ENCODE assay signal across 25 cellular contexts in the genomic region with DNA sequence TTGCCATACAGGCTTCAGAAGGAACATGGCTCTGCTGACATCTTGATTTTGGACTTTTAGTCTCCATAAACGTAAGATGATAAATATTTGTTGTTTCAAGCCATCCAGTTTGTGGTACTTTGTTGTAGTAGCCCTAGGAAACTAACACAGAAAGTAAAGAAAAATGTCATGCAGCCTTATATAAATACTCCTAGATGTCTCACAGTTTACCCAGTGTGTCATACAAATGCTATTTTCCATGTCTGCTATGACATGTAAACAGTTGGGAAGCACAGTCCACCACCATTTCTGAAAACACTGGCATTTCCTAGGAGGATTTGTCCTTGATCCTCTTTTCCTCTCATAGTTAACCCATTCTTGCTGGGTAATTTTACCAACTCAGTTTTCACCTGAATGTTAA. TPM values are rescaled to one million over a fixed set of nuclear protein-coding genes. Genes with fewer than 3 reads are reported as not detected.
A peak's percentile ranks its signal among the peaks of the same experiment; 100 is the strongest.
DNase-seq lines count a peak whose midpoint lies in the region; ATAC-seq, FAIRE-seq and TF ChIP-seq lines count a peak whose summit lies in the region.
"Had no signal": no experiment of that assay in that cellular context is flagged by ENCODE, and none has a peak within 500 bp of the region (broad histone marks: within the 10 kb centered on the region; RNA-seq: fewer than 3 reads in every experiment).

No MANE protein-coding gene starts in this region.

- no peaks in the 10 kb centered on the region for H3K4me1 ChIP-seq in HepG2 (ENCODE audit: insufficient read depth, low read length)
- H3K4me1 ChIP-seq in right lobe of liver: no peaks in the 10 kb centered on the region
- H3K4me1 ChIP-seq in adipocyte (ENCODE audit: control insufficient read depth, insufficient read depth, low read length): peaks cover 16% of the 10 kb centered on the region
- peaks cover 20% of the 10 kb centered on the region for H3K4me1 ChIP-seq in hepatocyte (ENCODE audit: insufficient read depth)

- TF ChIP-seq RAD21 in HepG2 (CRISPR knock-in tag; IDR thresholded peaks at IDR 0.05): no peak

- FAIRE-seq in HepG2 (lab: Jason Lieb, UNC): no peak
- FAIRE-seq in HTR-8/SVneo (lab: Jason Lieb, UNC): no peak
- FAIRE-seq: GM12891, RCC 7860 had no signal

- in situ Hi-C loops in HepG2 (cut with HindIII; ENCODE audit: extremely low pct_ligation_motif_present, low pct_unique_long_range_greater_than_20kb): no loop called here

- TF ChIP-seq CTCF in HepG2 (CRISPR knock-in tag; IDR thresholded peaks at IDR 0.05): no peak
- no peak for TF ChIP-seq CTCF in right lobe of liver (IDR thresholded peaks at IDR 0.05)
- TF ChIP-seq CTCF in hepatocyte (IDR thresholded peaks at IDR 0.05; ENCODE audit: poor library complexity): no peak
- TF ChIP-seq CTCF in MCF 10A (IDR thresholded peaks at IDR 0.05; ENCODE audit: unreplicated experiment): no peak

- H3K4me3 Mint-ChIP-seq in MCF 10A (ENCODE audit: unreplicated experiment): no peak overlapping the region
- H3K4me3 Mint-ChIP-seq: CD4-positive, alpha-beta memory T cell had no signal

- H3K4me3 ChIP-seq in HepG2 (replicated peaks in 1 of 3; ENCODE audit: insufficient read depth in 1 of 3, low read depth in 2 of 3, low read length in 3 of 3) (no peak overlapping the region), right lobe of liver (no peak overlapping the region), adipocyte (ENCODE audit: low read length) (no peak overlapping the region), hepatocyte (no peak overlapping the region)
- H3K4me3 ChIP-seq: BLaER1 treated with 17β-estradiol and CSF1 and Interleukin-3, amounts not matched to agents 10 nM and 100 nM had no signal

- ATAC-seq in HepG2 (no peak; the same call in 2 of the 3 replicates), right lobe of liver (no peak), GM21723 (IDR thresholded peaks at IDR 0.05; ENCODE audit: unreplicated experiment) (no peak), GM18858 (IDR thresholded peaks at IDR 0.05; ENCODE audit: unreplicated experiment) (no peak)
- ATAC-seq: Right ventricle myocardium inferior had no signal

- H3K9ac ChIP-seq in HepG2 (ENCODE audit: insufficient read depth, low read depth, low read length): no peak overlapping the region
- no peak overlapping the region for H3K9ac ChIP-seq in adipocyte (ENCODE audit: low read length)
- H3K9ac ChIP-seq: BLaER1 treated with 17β-estradiol and CSF1 and Interleukin-3, amounts not matched to agents 10 nM and 100 nM had no signal

- POLR2A ChIA-PET in HepG2 (lab: Yijun Ruan, JAX) (no interaction called here), MCF 10A (lab: Yijun Ruan, JAX) (no interaction called here)

- no peaks in the 10 kb centered on the region for H3K79me2 ChIP-seq in HepG2 (ENCODE audit: insufficient read depth, low read length)
- H3K79me2 ChIP-seq in hepatocyte: no peaks in the 10 kb centered on the region

- BruUV-seq in HepG2 (replicated peaks; lab: Mats Ljungman, UMichigan) (no TSS peak), MCF 10A (replicated peaks; lab: Mats Ljungman, UMichigan) (no TSS peak)

- DNase-seq in HepG2 (ENCODE audit: low spot score) (peak; percentile 18), right lobe of liver (no peak), adipocyte (ENCODE audit: low read depth) (peak; percentile 19), hepatocyte (ENCODE audit: low spot score) (no peak), HTR-8/SVneo (ENCODE audit: insufficient read length, low spot score) (no peak), MCF 10A (ENCODE audit: unreplicated experiment) (no peak)
- DNase-seq: 8988T; Calu3; CD4-positive, alpha-beta memory T cell; KBM-7; NCI-H1105; NCI-H1694 treated with DMSO at 0.1 percent for 48 hours; NCI-H2081 treated with DMSO at 0.1 percent for 48 hours; NCI-H2171 treated with DMSO at 0.1 percent for 48 hours; NCI-H524 treated with DMSO at 0.1 percent for 48 hours; NCI-H82 had no signal

- H3K4me2 ChIP-seq in HepG2 (ENCODE audit: low read depth, low read length) (no peak overlapping the region), hepatocyte (no peak overlapping the region)

- H3K4me1 Mint-ChIP-seq in MCF 10A (ENCODE audit: insufficient read depth, unreplicated experiment): peaks cover 17% of the 10 kb centered on the region
- H3K4me1 Mint-ChIP-seq: CD4-positive, alpha-beta memory T cell had no signal

- CTCF ChIA-PET in HepG2 (lab: Yijun Ruan, JAX; ENCODE audit: low intra/inter-chr PET ratio, low total read pairs): no interaction called here
- CTCF ChIA-PET in MCF 10A (lab: Yijun Ruan, JAX): no interaction called here

- H2AFZ ChIP-seq in HepG2 (ENCODE audit: low read length) (no peak overlapping the region), hepatocyte (no peak overlapping the region)

- no peaks in the 10 kb centered on the region for H3K9me3 Mint-ChIP-seq in MCF 10A (ENCODE audit: unreplicated experiment)
- H3K9me3 Mint-ChIP-seq: CD4-positive, alpha-beta memory T cell had no signal

- no peak overlapping the region for H3K27ac Mint-ChIP-seq in MCF 10A (ENCODE audit: low read depth, unreplicated experiment)
- H3K27ac Mint-ChIP-seq: CD4-positive, alpha-beta memory T cell had no signal

- H3K36me3 ChIP-seq in HepG2 (replicated peaks in 1 of 2; ENCODE audit: control insufficient read depth in 1 of 2, insufficient read depth in 2 of 2, low read length in 2 of 2) (no peaks in the 10 kb centered on the region), right lobe of liver (no peaks in the 10 kb centered on the region), adipocyte (ENCODE audit: control insufficient read depth, insufficient read depth, low read length, severe bottlenecking) (no peaks in the 10 kb centered on the region), hepatocyte (replicated peaks; ENCODE audit: insufficient read depth, low read depth) (no peaks in the 10 kb centered on the region)
- H3K36me3 ChIP-seq: BLaER1 treated with 17β-estradiol and CSF1 and Interleukin-3, amounts not matched to agents 10 nM and 100 nM had no signal

- H4K20me1 ChIP-seq in HepG2 (ENCODE audit: insufficient read depth, low read length) (no peaks in the 10 kb centered on the region), hepatocyte (ENCODE audit: insufficient read depth, poor library complexity, severe bottlenecking) (no peaks in the 10 kb centered on the region)
- H4K20me1 ChIP-seq: BLaER1 treated with 17β-estradiol and CSF1 and Interleukin-3, amounts not matched to agents 10 nM and 100 nM had no signal

- intact Hi-C loops in HepG2 (cut with micrococcal nuclease; ENCODE audit: unreplicated experiment): no loop called here
- intact Hi-C loops in right lobe of liver (cut with DNase I): no loop called here
- intact Hi-C loops in MCF 10A (cut with micrococcal nuclease): no loop called here

- H3K9me2 ChIP-seq in hepatocyte (replicated peaks; ENCODE audit: insufficient read depth): no peaks in the 10 kb centered on the region

- H3K27me3 ChIP-seq in HepG2 (ENCODE audit: control insufficient read depth in 1 of 2, insufficient read depth in 2 of 2, low read length in 2 of 2): no peaks in the 10 kb centered on the region
- H3K27me3 ChIP-seq in right lobe of liver: no peaks in the 10 kb centered on the region
- no peaks in the 10 kb centered on the region for H3K27me3 ChIP-seq in adipocyte (replicated peaks; ENCODE audit: control insufficient read depth, insufficient read depth, low read length)
- no peaks in the 10 kb centered on the region for H3K27me3 ChIP-seq in hepatocyte
- H3K27me3 ChIP-seq: BLaER1 treated with 17β-estradiol and CSF1 and Interleukin-3, amounts not matched to agents 10 nM and 100 nM had no signal

- no peaks in the 10 kb centered on the region for H3K9me3 ChIP-seq in HepG2 (ENCODE audit: low read length)
- no peaks in the 10 kb centered on the region for H3K9me3 ChIP-seq in right lobe of liver
- no peaks in the 10 kb centered on the region for H3K9me3 ChIP-seq in adipocyte (ENCODE audit: control insufficient read depth, low read length)
- H3K9me3 ChIP-seq in hepatocyte (ENCODE audit: low read depth): no peaks in the 10 kb centered on the region
- H3K9me3 ChIP-seq: BLaER1 treated with 17β-estradiol and CSF1 and Interleukin-3, amounts not matched to agents 10 nM and 100 nM had no signal

- TF ChIP-seq POLR2A in HepG2 (IDR thresholded peaks at IDR 0.05; ENCODE audit: insufficient read depth in 1 of 2, low read depth in 2 of 2, low read length in 2 of 2) (no peak), right lobe of liver (IDR thresholded peaks at IDR 0.05) (no peak)

- H3K27ac ChIP-seq in HepG2 (ENCODE audit: extremely low read length, insufficient read depth, low read length) (no peak overlapping the region), right lobe of liver (no peak overlapping the region), hepatocyte (peak overlapping the region; percentile 85)

- no peak; a peak in 1 of 4 replicates for TF ChIP-seq EP300 in HepG2 (IDR thresholded peaks at IDR 0.05; ENCODE audit: low read depth in 2 of 2, low read length in 2 of 2)
- no peak for TF ChIP-seq EP300 in HepG2 (CRISPR knock-in tag; IDR thresholded peaks at IDR 0.05; ENCODE audit: borderline replicate concordance)

- no peaks in the 10 kb centered on the region for H3K27me3 Mint-ChIP-seq in MCF 10A (ENCODE audit: insufficient read depth, unreplicated experiment)

- 0% methylated on average over 1 of the region's 1 CpG for WGBS in HepG2 (ENCODE audit: low lambda C conversion rate)
- 89% methylated on average over 1 of the region's 1 CpG for WGBS in right lobe of liver (ENCODE audit: insufficient coverage, low coverage, low lambda C conversion rate, missing lambda C conversion rate)
- 67% methylated on average over 1 of the region's 1 CpG for WGBS in hepatocyte (ENCODE audit: low lambda C conversion rate, missing lambda C conversion rate)

- no peaks in the 10 kb centered on the region for H3K36me3 Mint-ChIP-seq in MCF 10A (ENCODE audit: insufficient read depth, unreplicated experiment)
- H3K36me3 Mint-ChIP-seq: CD4-positive, alpha-beta memory T cell had no signal

RNA-seq across cellular contexts. Expression of gene ME1, which starts 30.6 kb away (rescaled TPM):
- total RNA-seq in HepG2 (2016; rRNA removed; fragmentation: Illumina TruSeq; extraction: Trizol): not detected in 2 replicates
- total RNA-seq in HepG2 (2016; cell fraction: cytosol; rRNA removed; fragmentation: Illumina TruSeq; extraction: Trizol; ENCODE audit: low read depth): not detected in 2 replicates
- not detected in 2 replicates for total RNA-seq in HepG2 (2016; cell fraction: insoluble cytoplasmic fraction; rRNA removed; fragmentation: Illumina TruSeq; extraction: Trizol)
- not detected in 2 replicates for total RNA-seq in HepG2 (2016; cell fraction: membrane; rRNA removed; fragmentation: Illumina TruSeq; extraction: Trizol)
- not detected in 2 replicates for total RNA-seq in HepG2 (2016; cell fraction: nucleus; rRNA removed; fragmentation: Illumina TruSeq; extraction: Trizol)
- not detected in 2 replicates for polyA plus RNA-seq in HepG2 (2011; rRNA removed)
- polyA plus RNA-seq in HepG2 (2011; cell fraction: cytosol; rRNA removed): not detected in 2 replicates
- not detected in 2 replicates for polyA plus RNA-seq in HepG2 (2011; cell fraction: nucleus; rRNA removed)
- polyA plus RNA-seq in HepG2 (2012): not detected in 2 replicates
- not detected in 2 replicates for polyA plus RNA-seq in HepG2 (2016; cell fraction: cytosol; fragmentation: Illumina TruSeq; extraction: Trizol; ENCODE audit: low read depth)
- not detected in 2 replicates for polyA plus RNA-seq in HepG2 (2016; cell fraction: insoluble cytoplasmic fraction; fragmentation: Illumina TruSeq; extraction: Trizol; ENCODE audit: low read depth)
- not detected in 2 replicates for polyA plus RNA-seq in HepG2 (2016; cell fraction: membrane; fragmentation: Illumina TruSeq; extraction: Trizol; ENCODE audit: low read depth)
- not detected in 2 replicates for polyA plus RNA-seq in HepG2 (2016; cell fraction: nucleus; fragmentation: Illumina TruSeq; extraction: Trizol; ENCODE audit: insufficient read depth, low read depth)
- 6.9 TPM in 1 of 2 replicates, not detected in the other for polyA minus RNA-seq in HepG2 (2011; rRNA and poly(A)+ RNA removed; ENCODE audit: low replicate concordance)
- not detected in 2 replicates for polyA minus RNA-seq in HepG2 (2011; cell fraction: cytosol; rRNA and poly(A)+ RNA removed)
- polyA minus RNA-seq in HepG2 (2011; cell fraction: nucleus; rRNA and poly(A)+ RNA removed): not detected in 2 replicates
- total RNA-seq in right lobe of liver: 10 to 100 TPM; 10.1 to 18.2 (median 13.3) TPM
- total RNA-seq in hepatocyte: 19.0 and 19.8 TPM in 2 replicates
- polyA plus RNA-seq in hepatocyte: 17.4 and 19.7 TPM in 2 replicates
- total RNA-seq in MCF 10A (2022): 16.7 and 17.8 TPM in 2 replicates
- total RNA-seq: G401 had no signal

RNA-seq across cellular contexts. Expression of gene PRSS35, which starts 50.9 kb away (rescaled TPM):
- not detected in 2 replicates for total RNA-seq in HepG2 (2016; rRNA removed; fragmentation: Illumina TruSeq; extraction: Trizol)
- total RNA-seq in HepG2 (2016; cell fraction: cytosol; rRNA removed; fragmentation: Illumina TruSeq; extraction: Trizol; ENCODE audit: low read depth): not detected in 2 replicates
- total RNA-seq in HepG2 (2016; cell fraction: insoluble cytoplasmic fraction; rRNA removed; fragmentation: Illumina TruSeq; extraction: Trizol): not detected in 2 replicates
- total RNA-seq in HepG2 (2016; cell fraction: membrane; rRNA removed; fragmentation: Illumina TruSeq; extraction: Trizol): not detected in 2 replicates
- not detected in 2 replicates for total RNA-seq in HepG2 (2016; cell fraction: nucleus; rRNA removed; fragmentation: Illumina TruSeq; extraction: Trizol)
- not detected in 2 replicates for polyA plus RNA-seq in HepG2 (2011; rRNA removed)
- not detected in 2 replicates for polyA plus RNA-seq in HepG2 (2011; cell fraction: cytosol; rRNA removed)
- not detected in 2 replicates for polyA plus RNA-seq in HepG2 (2011; cell fraction: nucleus; rRNA removed)
- polyA plus RNA-seq in HepG2 (2012): not detected in 2 replicates
- not detected in 2 replicates for polyA plus RNA-seq in HepG2 (2016; cell fraction: cytosol; fragmentation: Illumina TruSeq; extraction: Trizol; ENCODE audit: low read depth)
- polyA plus RNA-seq in HepG2 (2016; cell fraction: insoluble cytoplasmic fraction; fragmentation: Illumina TruSeq; extraction: Trizol; ENCODE audit: low read depth): not detected in 2 replicates
- polyA plus RNA-seq in HepG2 (2016; cell fraction: membrane; fragmentation: Illumina TruSeq; extraction: Trizol; ENCODE audit: low read depth): not detected in 2 replicates
- not detected in 2 replicates for polyA plus RNA-seq in HepG2 (2016; cell fraction: nucleus; fragmentation: Illumina TruSeq; extraction: Trizol; ENCODE audit: insufficient read depth, low read depth)
- not detected in 2 replicates for polyA minus RNA-seq in HepG2 (2011; rRNA and poly(A)+ RNA removed; ENCODE audit: low replicate concordance)
- polyA minus RNA-seq in HepG2 (2011; cell fraction: cytosol; rRNA and poly(A)+ RNA removed): not detected in 2 replicates
- polyA minus RNA-seq in HepG2 (2011; cell fraction: nucleus; rRNA and poly(A)+ RNA removed): not detected in 2 replicates
- total RNA-seq in right lobe of liver: under 1 TPM in 1 of 6 experiments, not detected in 5; 0.20 TPM
- 36.2 and 39.3 TPM in 2 replicates for total RNA-seq in hepatocyte
- 28.1 and 33.3 TPM in 2 replicates for polyA plus RNA-seq in hepatocyte
- total RNA-seq in MCF 10A (2022): not detected in 2 replicates
- total RNA-seq: Calu3; H4; Right ventricle myocardium inferior; T-helper 1 cell treated with Interleukin-12 subunit alpha and Interleukin-12 subunit beta and Interleukin-4 antibody, amounts not matched to agents 30 ng/mL and 1 ng/mL, for 36 hours had no signal

Comparison
In these comparisons a context has a peak if more than half of its experiments do, and no peak if none do; other contexts are left out.
1. DNase-seq: peak in HepG2 (single experiment) and adipocyte (single experiment); none in right lobe of liver (0 of 3), hepatocyte (single experiment), HTR-8/SVneo (single experiment) and MCF 10A (single experiment).
2. RNA of gene ME1, which starts 30.6 kb away (total RNA-seq): 19.0 to 19.8 TPM in hepatocyte, 16.7 to 17.8 TPM in MCF 10A and 10.1 to 18.2 TPM in right lobe of liver; not detected in HepG2; every median in the first group is over 10 times any median in the second.
3. RNA of gene PRSS35, which starts 50.9 kb away (total RNA-seq): 36.2 to 39.3 TPM in hepatocyte; 0.20 TPM in right lobe of liver, not detected in HepG2 and not detected in MCF 10A; every median in the first group is over 10 times any median in the second.